32 cellular contexts compared by ENCODE assay signal in the genomic region with DNA sequence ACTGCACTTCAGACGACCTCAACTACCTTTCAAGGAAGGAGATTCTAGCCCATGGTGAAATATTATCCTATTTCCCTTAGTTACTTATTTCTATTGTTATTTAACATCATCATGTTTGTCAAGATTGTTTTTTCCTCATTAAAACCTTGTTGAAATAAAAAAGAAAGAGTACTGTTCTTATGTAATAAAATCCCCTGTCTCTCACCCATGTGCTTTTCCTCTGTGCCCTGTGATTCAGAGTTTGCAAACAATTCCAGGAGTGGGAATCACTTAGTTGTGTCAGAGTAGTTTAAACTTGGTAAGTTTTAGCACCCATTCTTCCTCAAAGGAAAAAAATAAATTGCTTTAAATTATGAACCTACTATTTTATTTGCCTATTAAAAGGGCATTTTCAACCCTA. TPM values are rescaled to one million over a fixed set of nuclear protein-coding genes. Genes with fewer than 3 reads are reported as not detected.
"Had no signal": no experiment of that assay in that cellular context is flagged by ENCODE, and none has a peak within 500 bp of the region (broad histone marks: within the 10 kb centered on the region; RNA-seq: fewer than 3 reads in every experiment).

No MANE protein-coding gene starts in this region.

- H3K27me3 Mint-ChIP-seq: activated B cell treated with CpG ODN at 0.5 μM for 24 hours; activated CD4-positive, alpha-beta T cell treated with anti-CD3 and anti-CD28 coated beads, Interleukin-2, amount 10 ng/mL, durations not matched to agents 24 days and 14 days; activated naive CD8-positive, alpha-beta T cell treated with anti-CD3 and anti-CD28 coated beads, Interleukin-2, amount 50 U/mL, for 24 hours; brain; T-cell had no signal

- H3K4me1 ChIP-seq: Peyer's patch had no signal

- FAIRE-seq: astrocyte, TTC549 had no signal

- H3K9me3 Mint-ChIP-seq: activated B cell treated with CpG ODN at 0.5 μM for 24 hours; activated CD4-positive, alpha-beta T cell treated with anti-CD3 and anti-CD28 coated beads, Interleukin-2, amount 10 ng/mL, durations not matched to agents 24 days and 14 days; activated naive CD4-positive, alpha-beta T cell treated with anti-CD3 and anti-CD28 coated beads, Interleukin-2, amount 50 U/mL, for 72 hours; activated naive CD8-positive, alpha-beta T cell treated with anti-CD3 and anti-CD28 coated beads, Interleukin-2, amount 50 U/mL, for 24 hours; activated T-cell treated with anti-CD3 and anti-CD28 coated beads, Interleukin-2, amount 50 U/mL, for 4 hours had no signal

- H3K9me3 ChIP-seq: Peyer's patch had no signal

- H3K27me3 ChIP-seq: cardiac muscle cell, Peyer's patch had no signal

- H3K4me3 ChIP-seq: cardiac muscle cell, Peyer's patch had no signal

- H3K4me3 Mint-ChIP-seq: activated B cell treated with CpG ODN at 0.5 μM for 24 hours; activated CD4-positive, alpha-beta T cell treated with anti-CD3 and anti-CD28 coated beads, Interleukin-2, amount 10 ng/mL, durations not matched to agents 24 days and 14 days; activated naive CD8-positive, alpha-beta T cell treated with anti-CD3 and anti-CD28 coated beads, Interleukin-2, amount 50 U/mL, for 24 hours; activated T-cell treated with anti-CD3 and anti-CD28 coated beads, Interleukin-2, amount 50 U/mL, for 4 hours; brain; T-cell had no signal

- H3K36me3 Mint-ChIP-seq: activated naive CD4-positive, alpha-beta T cell treated with anti-CD3 and anti-CD28 coated beads, Interleukin-2, amount 50 U/mL, for 72 hours; brain; T-cell had no signal

- H3K4me1 Mint-ChIP-seq: activated B cell treated with CpG ODN at 0.5 μM for 24 hours; activated CD4-positive, alpha-beta T cell treated with anti-CD3 and anti-CD28 coated beads, Interleukin-2, amount 10 ng/mL, durations not matched to agents 24 days and 14 days; activated naive CD8-positive, alpha-beta T cell treated with anti-CD3 and anti-CD28 coated beads, Interleukin-2, amount 50 U/mL, for 24 hours; T-cell had no signal

- H3K27ac Mint-ChIP-seq: activated B cell treated with CpG ODN at 0.5 μM for 24 hours; activated CD4-positive, alpha-beta T cell treated with anti-CD3 and anti-CD28 coated beads, Interleukin-2, amount 10 ng/mL, durations not matched to agents 24 days and 14 days; activated naive CD4-positive, alpha-beta T cell treated with anti-CD3 and anti-CD28 coated beads, Interleukin-2, amount 50 U/mL, for 72 hours; activated naive CD8-positive, alpha-beta T cell treated with anti-CD3 and anti-CD28 coated beads, Interleukin-2, amount 50 U/mL, for 24 hours; brain; T-cell had no signal

- H3K36me3 ChIP-seq: cardiac muscle cell, Peyer's patch had no signal

- DNase-seq: activated B cell treated with CpG ODN at 0.5 μM for 24 hours; activated CD4-positive, alpha-beta T cell treated with anti-CD3 and anti-CD28 coated beads for 1 hour; activated CD4-positive, alpha-beta T cell treated with anti-CD3 and anti-CD28 coated beads, Interleukin-2, amount 10 ng/mL, durations not matched to agents 24 days and 14 days; activated CD4-positive, alpha-beta T cell treated with anti-CD3 and anti-CD28 coated beads, Interleukin-2, amount 50 U/mL, for 48 hours; activated CD8-positive, alpha-beta memory T cell treated with anti-CD3 and anti-CD28 coated beads for 24 hours; activated effector memory CD4-positive, alpha-beta T cell treated with anti-CD3 and anti-CD28 coated beads, Interleukin-2, amount 50 U/mL, for 16 hours; activated naive CD4-positive, alpha-beta T cell treated with Interleukin-2 at 50 U/mL for 16 hours; activated naive CD8-positive, alpha-beta T cell treated with anti-CD3 and anti-CD28 coated beads, Interleukin-2, amount 50 U/mL, for 24 hours; activated T-cell treated with anti-CD3 and anti-CD28 coated beads, Interleukin-2, amount 50 U/mL, for 4 hours; amygdala; KG1; NCI-H1048; NCI-H187 treated with DMSO at 0.1 percent for 48 hours; NCI-H2171 treated with DMSO at 0.1 percent for 48 hours; NCI-H345; NCI-H510A; NCI-H526 treated with DMSO at 0.1 percent for 48 hours; NK-92 treated with Interleukin-12 subunit alpha and Interleukin-12 subunit beta, amount 100 ng/mL, for 24 hours; OCI-M1; Peyer's patch; SHP77; T-cell; T-helper 2 cell; T1000 had no signal

- H3K27ac ChIP-seq: cardiac muscle cell, Peyer's patch, RWPE1 had no signal

RNA-seq across cellular contexts. Expression of gene ERBB4, which starts 43.5 kb away (rescaled TPM):
- total RNA-seq: activated B cell treated with CpG ODN at 0.5 μM for 24 hours; activated CD4-positive, alpha-beta T cell treated with anti-CD3 and anti-CD28 coated beads, Interleukin-2, amount 10 ng/mL, durations not matched to agents 24 days and 14 days; activated naive CD4-positive, alpha-beta T cell treated with anti-CD3 and anti-CD28 coated beads, Interleukin-2, amount 50 U/mL, for 72 hours; activated T-cell treated with anti-CD3 and anti-CD28 coated beads, Interleukin-2, amount 50 U/mL, for 4 hours; LHCN-M2; M059J had no signal
